1 cellular context compared by ENCODE assay signal in the genomic region with DNA sequence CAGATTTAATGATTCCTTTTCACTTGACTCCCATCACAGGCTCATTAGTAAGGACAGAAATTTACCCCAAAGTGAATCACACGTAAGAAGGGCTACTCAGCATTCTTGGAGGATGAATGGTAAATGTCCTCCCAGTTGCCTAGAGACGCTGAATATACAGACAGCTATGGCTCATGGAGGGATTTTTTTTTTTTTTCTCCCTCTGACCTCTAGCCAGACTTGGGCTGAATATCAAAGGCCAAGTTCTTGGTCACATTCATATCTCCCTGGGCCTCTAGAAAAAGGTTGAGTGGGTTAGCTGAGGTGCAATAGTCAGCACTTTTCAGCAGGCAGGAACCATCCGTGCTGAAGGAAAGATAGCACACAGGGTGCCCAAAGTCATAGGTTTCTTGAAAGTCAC.
TF ChIP-seq lines count a peak whose summit lies in the region.

No MANE protein-coding gene starts in this region.

TF ChIP-seq in HepG2, 621 proteins besides CTCF, POLR2A, EP300 and RAD21 (continued from another document and continues in another):
- TF ChIP-seq, protein P1, sequence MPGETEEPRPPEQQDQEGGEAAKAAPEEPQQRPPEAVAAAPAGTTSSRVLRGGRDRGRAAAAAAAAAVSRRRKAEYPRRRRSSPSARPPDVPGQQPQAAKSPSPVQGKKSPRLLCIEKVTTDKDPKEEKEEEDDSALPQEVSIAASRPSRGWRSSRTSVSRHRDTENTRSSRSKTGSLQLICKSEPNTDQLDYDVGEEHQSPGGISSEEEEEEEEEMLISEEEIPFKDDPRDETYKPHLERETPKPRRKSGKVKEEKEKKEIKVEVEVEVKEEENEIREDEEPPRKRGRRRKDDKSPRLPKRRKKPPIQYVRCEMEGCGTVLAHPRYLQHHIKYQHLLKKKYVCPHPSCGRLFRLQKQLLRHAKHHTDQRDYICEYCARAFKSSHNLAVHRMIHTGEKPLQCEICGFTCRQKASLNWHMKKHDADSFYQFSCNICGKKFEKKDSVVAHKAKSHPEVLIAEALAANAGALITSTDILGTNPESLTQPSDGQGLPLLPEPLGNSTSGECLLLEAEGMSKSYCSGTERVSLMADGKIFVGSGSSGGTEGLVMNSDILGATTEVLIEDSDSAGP (CRISPR knock-in tag; IDR thresholded peaks at IDR 0.05; ENCODE audit: borderline replicate concordance), result no peak
- TF ChIP-seq, protein P2, sequence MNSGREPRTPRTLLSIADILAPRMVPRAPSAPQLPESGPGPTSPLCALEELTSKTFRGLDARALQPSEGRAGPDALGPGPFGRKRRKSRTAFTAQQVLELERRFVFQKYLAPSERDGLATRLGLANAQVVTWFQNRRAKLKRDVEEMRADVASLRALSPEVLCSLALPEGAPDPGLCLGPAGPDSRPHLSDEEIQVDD (CRISPR knock-in tag; IDR thresholded peaks at IDR 0.05; ENCODE audit: borderline replicate concordance), result no peak
- no peak for TF ChIP-seq TEAD2 (CRISPR knock-in tag; IDR thresholded peaks at IDR 0.05)
- TF ChIP-seq, protein P3, sequence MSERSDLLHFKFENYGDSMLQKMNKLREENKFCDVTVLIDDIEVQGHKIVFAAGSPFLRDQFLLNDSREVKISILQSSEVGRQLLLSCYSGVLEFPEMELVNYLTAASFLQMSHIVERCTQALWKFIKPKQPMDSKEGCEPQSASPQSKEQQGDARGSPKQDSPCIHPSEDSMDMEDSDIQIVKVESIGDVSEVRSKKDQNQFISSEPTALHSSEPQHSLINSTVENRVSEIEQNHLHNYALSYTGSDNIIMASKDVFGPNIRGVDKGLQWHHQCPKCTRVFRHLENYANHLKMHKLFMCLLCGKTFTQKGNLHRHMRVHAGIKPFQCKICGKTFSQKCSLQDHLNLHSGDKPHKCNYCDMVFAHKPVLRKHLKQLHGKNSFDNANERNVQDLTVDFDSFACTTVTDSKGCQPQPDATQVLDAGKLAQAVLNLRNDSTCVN (CRISPR knock-in tag; IDR thresholded peaks at IDR 0.05; ENCODE audit: borderline replicate concordance), result peak; percentile 93
- TF ChIP-seq, protein P4, sequence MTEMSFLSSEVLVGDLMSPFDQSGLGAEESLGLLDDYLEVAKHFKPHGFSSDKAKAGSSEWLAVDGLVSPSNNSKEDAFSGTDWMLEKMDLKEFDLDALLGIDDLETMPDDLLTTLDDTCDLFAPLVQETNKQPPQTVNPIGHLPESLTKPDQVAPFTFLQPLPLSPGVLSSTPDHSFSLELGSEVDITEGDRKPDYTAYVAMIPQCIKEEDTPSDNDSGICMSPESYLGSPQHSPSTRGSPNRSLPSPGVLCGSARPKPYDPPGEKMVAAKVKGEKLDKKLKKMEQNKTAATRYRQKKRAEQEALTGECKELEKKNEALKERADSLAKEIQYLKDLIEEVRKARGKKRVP (CRISPR knock-in tag; IDR thresholded peaks at IDR 0.05), result no peak
- TF ChIP-seq, protein P5, sequence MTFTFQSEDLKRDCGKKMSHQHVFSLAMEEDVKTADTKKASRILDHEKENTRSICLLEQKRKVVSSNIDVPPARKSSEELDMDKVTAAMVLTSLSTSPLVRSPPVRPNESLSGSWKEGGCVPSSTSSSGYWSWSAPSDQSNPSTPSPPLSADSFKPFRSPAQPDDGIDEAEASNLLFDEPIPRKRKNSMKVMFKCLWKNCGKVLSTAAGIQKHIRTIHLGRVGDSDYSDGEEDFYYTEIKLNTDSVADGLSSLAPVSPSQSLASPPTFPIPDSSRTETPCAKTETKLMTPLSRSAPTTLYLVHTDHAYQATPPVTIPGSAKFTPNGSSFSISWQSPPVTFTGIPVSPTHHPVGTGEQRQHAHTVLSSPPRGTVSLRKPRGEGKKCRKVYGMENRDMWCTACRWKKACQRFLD (CRISPR knock-in tag; IDR thresholded peaks at IDR 0.05; ENCODE audit: borderline replicate concordance), result no peak
- no peak for TF ChIP-seq NR1H2 (CRISPR knock-in tag; IDR thresholded peaks at IDR 0.05; ENCODE audit: borderline replicate concordance, low read depth)
- TF ChIP-seq, protein P6, sequence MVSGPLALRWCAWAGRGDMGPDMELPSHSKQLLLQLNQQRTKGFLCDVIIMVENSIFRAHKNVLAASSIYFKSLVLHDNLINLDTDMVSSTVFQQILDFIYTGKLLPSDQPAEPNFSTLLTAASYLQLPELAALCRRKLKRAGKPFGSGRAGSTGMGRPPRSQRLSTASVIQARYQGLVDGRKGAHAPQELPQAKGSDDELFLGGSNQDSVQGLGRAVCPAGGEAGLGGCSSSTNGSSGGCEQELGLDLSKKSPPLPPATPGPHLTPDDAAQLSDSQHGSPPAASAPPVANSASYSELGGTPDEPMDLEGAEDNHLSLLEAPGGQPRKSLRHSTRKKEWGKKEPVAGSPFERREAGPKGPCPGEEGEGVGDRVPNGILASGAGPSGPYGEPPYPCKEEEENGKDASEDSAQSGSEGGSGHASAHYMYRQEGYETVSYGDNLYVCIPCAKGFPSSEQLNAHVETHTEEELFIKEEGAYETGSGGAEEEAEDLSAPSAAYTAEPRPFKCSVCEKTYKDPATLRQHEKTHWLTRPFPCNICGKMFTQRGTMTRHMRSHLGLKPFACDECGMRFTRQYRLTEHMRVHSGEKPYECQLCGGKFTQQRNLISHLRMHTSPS (CRISPR knock-in tag; IDR thresholded peaks at IDR 0.05; ENCODE audit: low read depth), result no peak
- TF ChIP-seq KDM5A (IDR thresholded peaks at IDR 0.05; ENCODE audit: borderline replicate concordance, low read length), result no peak
- TF ChIP-seq TBL1XR1 (IDR thresholded peaks at IDR 0.05; ENCODE audit: borderline replicate concordance, low read length, partially characterized antibody), result peak; percentile 100
- no peak for TF ChIP-seq ZKSCAN8 (CRISPR knock-in tag; IDR thresholded peaks at IDR 0.05; ENCODE audit: borderline replicate concordance)
- TF ChIP-seq, protein P7, sequence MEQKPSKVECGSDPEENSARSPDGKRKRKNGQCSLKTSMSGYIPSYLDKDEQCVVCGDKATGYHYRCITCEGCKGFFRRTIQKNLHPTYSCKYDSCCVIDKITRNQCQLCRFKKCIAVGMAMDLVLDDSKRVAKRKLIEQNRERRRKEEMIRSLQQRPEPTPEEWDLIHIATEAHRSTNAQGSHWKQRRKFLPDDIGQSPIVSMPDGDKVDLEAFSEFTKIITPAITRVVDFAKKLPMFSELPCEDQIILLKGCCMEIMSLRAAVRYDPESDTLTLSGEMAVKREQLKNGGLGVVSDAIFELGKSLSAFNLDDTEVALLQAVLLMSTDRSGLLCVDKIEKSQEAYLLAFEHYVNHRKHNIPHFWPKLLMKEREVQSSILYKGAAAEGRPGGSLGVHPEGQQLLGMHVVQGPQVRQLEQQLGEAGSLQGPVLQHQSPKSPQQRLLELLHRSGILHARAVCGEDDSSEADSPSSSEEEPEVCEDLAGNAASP (CRISPR knock-in tag; IDR thresholded peaks at IDR 0.05; ENCODE audit: borderline replicate concordance), result peak; percentile 58; the same call in 1 of the 2 replicates
- peak; percentile 19; the same call in 1 of the 2 replicates for TF ChIP-seq NR2C2 (CRISPR knock-in tag; IDR thresholded peaks at IDR 0.05; ENCODE audit: borderline replicate concordance)
- no peak for TF ChIP-seq FOSL1 (CRISPR knock-in tag; IDR thresholded peaks at IDR 0.05; ENCODE audit: borderline replicate concordance)
- TF ChIP-seq MAFF (IDR thresholded peaks at IDR 0.05; ENCODE audit: low read depth, low read length), result peak; percentile 96
- no peak for TF ChIP-seq CBX2 (IDR thresholded peaks at IDR 0.05; ENCODE audit: low read depth, low read length)
- no peak for TF ChIP-seq CBX2 (CRISPR knock-in tag; IDR thresholded peaks at IDR 0.05; ENCODE audit: low read depth)
- no peak for TF ChIP-seq GABPA (IDR thresholded peaks at IDR 0.05; ENCODE audit: low read depth, low read length)
- TF ChIP-seq GABPA (CRISPR knock-in tag; IDR thresholded peaks at IDR 0.05; ENCODE audit: low read depth), result peak; percentile 31; the same call in 1 of the 2 replicates
- peak; percentile 80 for TF ChIP-seq RFX3 (CRISPR knock-in tag; IDR thresholded peaks at IDR 0.05)
- TF ChIP-seq, protein P8, sequence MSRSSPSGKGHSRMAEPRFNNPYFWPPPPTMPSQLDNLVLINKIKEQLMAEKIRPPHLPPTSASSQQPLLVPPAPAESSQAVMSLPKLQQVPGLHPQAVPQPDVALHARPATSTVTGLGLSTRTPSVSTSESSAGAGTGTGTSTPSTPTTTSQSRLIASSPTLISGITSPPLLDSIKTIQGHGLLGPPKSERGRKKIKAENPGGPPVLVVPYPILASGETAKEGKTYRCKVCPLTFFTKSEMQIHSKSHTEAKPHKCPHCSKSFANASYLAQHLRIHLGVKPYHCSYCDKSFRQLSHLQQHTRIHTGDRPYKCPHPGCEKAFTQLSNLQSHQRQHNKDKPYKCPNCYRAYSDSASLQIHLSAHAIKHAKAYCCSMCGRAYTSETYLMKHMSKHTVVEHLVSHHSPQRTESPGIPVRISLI (CRISPR knock-in tag; IDR thresholded peaks at IDR 0.05; ENCODE audit: borderline replicate concordance), result peak; percentile 95
- TF ChIP-seq GPN1 (CRISPR knock-in tag; IDR thresholded peaks at IDR 0.05; ENCODE audit: borderline replicate concordance), result no peak
- peak; percentile 88 for TF ChIP-seq RXRB (CRISPR knock-in tag; IDR thresholded peaks at IDR 0.05; ENCODE audit: borderline replicate concordance)
- TF ChIP-seq ZFP36L1 (CRISPR knock-in tag; IDR thresholded peaks at IDR 0.05), result no peak
- TF ChIP-seq MAFG (CRISPR knock-in tag; IDR thresholded peaks at IDR 0.05), result 0 out of 2 replicates have a peak, but pooled peaks have one; percentile 58
- TF ChIP-seq, protein P9, sequence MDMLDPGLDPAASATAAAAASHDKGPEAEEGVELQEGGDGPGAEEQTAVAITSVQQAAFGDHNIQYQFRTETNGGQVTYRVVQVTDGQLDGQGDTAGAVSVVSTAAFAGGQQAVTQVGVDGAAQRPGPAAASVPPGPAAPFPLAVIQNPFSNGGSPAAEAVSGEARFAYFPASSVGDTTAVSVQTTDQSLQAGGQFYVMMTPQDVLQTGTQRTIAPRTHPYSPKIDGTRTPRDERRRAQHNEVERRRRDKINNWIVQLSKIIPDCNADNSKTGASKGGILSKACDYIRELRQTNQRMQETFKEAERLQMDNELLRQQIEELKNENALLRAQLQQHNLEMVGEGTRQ (IDR thresholded peaks at IDR 0.05; ENCODE audit: low read depth, low read length), result no peak
- TF ChIP-seq, protein P9 (CRISPR knock-in tag; IDR thresholded peaks at IDR 0.05; ENCODE audit: borderline replicate concordance), result no peak
- peak; percentile 48; the same call in 1 of the 2 replicates for TF ChIP-seq HNF4A (CRISPR knock-in tag; IDR thresholded peaks at IDR 0.05)
- no peak for TF ChIP-seq ZNF282 (IDR thresholded peaks at IDR 0.05; ENCODE audit: partially characterized antibody)
- TF ChIP-seq WIZ (CRISPR knock-in tag; IDR thresholded peaks at IDR 0.05), result no peak
- TF ChIP-seq NR2F1 (CRISPR knock-in tag; IDR thresholded peaks at IDR 0.05), result peak in 1 of 2 experiments; percentile 75; a peak in 2 of 4 replicates
- TF ChIP-seq ZNF788 (CRISPR knock-in tag; IDR thresholded peaks at IDR 0.05; ENCODE audit: borderline replicate concordance), result no peak
- no peak for TF ChIP-seq CBX1 (IDR thresholded peaks at IDR 0.05; ENCODE audit: low read depth)
- TF ChIP-seq NCOR1 (IDR thresholded peaks at IDR 0.05; ENCODE audit: borderline replicate concordance, low read length), result peak; percentile 95
- TF ChIP-seq SSRP1 (CRISPR knock-in tag; IDR thresholded peaks at IDR 0.05), result no peak
- TF ChIP-seq FOXJ3 (CRISPR knock-in tag; IDR thresholded peaks at IDR 0.05; ENCODE audit: borderline replicate concordance), result no peak
- TF ChIP-seq, protein P10, sequence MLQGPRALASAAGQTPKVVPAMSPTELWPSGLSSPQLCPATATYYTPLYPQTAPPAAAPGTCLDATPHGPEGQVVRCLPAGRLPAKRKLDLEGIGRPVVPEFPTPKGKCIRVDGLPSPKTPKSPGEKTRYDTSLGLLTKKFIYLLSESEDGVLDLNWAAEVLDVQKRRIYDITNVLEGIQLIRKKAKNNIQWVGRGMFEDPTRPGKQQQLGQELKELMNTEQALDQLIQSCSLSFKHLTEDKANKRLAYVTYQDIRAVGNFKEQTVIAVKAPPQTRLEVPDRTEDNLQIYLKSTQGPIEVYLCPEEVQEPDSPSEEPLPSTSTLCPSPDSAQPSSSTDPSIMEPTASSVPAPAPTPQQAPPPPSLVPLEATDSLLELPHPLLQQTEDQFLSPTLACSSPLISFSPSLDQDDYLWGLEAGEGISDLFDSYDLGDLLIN (CRISPR knock-in tag; IDR thresholded peaks at IDR 0.05; ENCODE audit: borderline replicate concordance), result no peak
- TF ChIP-seq, protein P11, sequence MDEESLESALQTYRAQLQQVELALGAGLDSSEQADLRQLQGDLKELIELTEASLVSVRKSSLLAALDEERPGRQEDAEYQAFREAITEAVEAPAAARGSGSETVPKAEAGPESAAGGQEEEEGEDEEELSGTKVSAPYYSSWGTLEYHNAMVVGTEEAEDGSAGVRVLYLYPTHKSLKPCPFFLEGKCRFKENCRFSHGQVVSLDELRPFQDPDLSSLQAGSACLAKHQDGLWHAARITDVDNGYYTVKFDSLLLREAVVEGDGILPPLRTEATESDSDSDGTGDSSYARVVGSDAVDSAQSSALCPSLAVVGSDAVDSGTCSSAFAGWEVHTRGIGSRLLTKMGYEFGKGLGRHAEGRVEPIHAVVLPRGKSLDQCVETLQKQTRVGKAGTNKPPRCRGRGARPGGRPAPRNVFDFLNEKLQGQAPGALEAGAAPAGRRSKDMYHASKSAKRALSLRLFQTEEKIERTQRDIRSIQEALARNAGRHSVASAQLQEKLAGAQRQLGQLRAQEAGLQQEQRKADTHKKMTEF (CRISPR knock-in tag; IDR thresholded peaks at IDR 0.05), result 0 out of 2 replicates have a peak, but pooled peaks have one; percentile 47
- TF ChIP-seq PHF21A (CRISPR knock-in tag; IDR thresholded peaks at IDR 0.05), result 0 out of 2 replicates have a peak, but pooled peaks have one; percentile 26
- no peak for TF ChIP-seq ZNF629 (CRISPR knock-in tag; conservative IDR thresholded peaks at IDR 0.05)
- no peak for TF ChIP-seq ISX (CRISPR knock-in tag; conservative IDR thresholded peaks at IDR 0.05)
- TF ChIP-seq, protein P12, sequence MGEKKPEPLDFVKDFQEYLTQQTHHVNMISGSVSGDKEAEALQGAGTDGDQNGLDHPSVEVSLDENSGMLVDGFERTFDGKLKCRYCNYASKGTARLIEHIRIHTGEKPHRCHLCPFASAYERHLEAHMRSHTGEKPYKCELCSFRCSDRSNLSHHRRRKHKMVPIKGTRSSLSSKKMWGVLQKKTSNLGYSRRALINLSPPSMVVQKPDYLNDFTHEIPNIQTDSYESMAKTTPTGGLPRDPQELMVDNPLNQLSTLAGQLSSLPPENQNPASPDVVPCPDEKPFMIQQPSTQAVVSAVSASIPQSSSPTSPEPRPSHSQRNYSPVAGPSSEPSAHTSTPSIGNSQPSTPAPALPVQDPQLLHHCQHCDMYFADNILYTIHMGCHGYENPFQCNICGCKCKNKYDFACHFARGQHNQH (CRISPR knock-in tag; IDR thresholded peaks at IDR 0.05), result no peak
- no peak for TF ChIP-seq TCF12 (IDR thresholded peaks at IDR 0.05)
- no peak for TF ChIP-seq TCF12 (CRISPR knock-in tag; IDR thresholded peaks at IDR 0.05)
- no peak for TF ChIP-seq ZNF558 (CRISPR knock-in tag; IDR thresholded peaks at IDR 0.05; ENCODE audit: borderline replicate concordance)
- peak; percentile 62 for TF ChIP-seq NR2F6 (IDR thresholded peaks at IDR 0.05)
- 0 out of 2 replicates have a peak, but pooled peaks have one; percentile 49 for TF ChIP-seq NR2F6 (CRISPR knock-in tag; IDR thresholded peaks at IDR 0.05)
- no peak for TF ChIP-seq ZNF124 (CRISPR knock-in tag; IDR thresholded peaks at IDR 0.05)
- TF ChIP-seq ZNF225 (CRISPR knock-in tag; IDR thresholded peaks at IDR 0.05), result no peak
- no peak for TF ChIP-seq KAT7 (CRISPR knock-in tag; IDR thresholded peaks at IDR 0.05; ENCODE audit: borderline replicate concordance)
- TF ChIP-seq TBP (CRISPR knock-in tag; IDR thresholded peaks at IDR 0.05), result no peak
